Comparison of ENCODE assay signal across 1 cellular context in genomic region chr1:38561699-38562098, GRCh38.
TF ChIP-seq lines count a peak whose summit lies in the region.

No MANE protein-coding gene starts in this region.

TF ChIP-seq in K562, 482 proteins besides CTCF, POLR2A, EP300 and RAD21:
- TF ChIP-seq TBP (optimal IDR thresholded peaks at IDR 0.05; ENCODE audit: low read depth, low read length) = peak; percentile 33
- TF ChIP-seq DACH1 (IDR thresholded peaks at IDR 0.05; ENCODE audit: partially characterized antibody) = no peak
- no peak for TF ChIP-seq PCBP1 (IDR thresholded peaks at IDR 0.05; ENCODE audit: low read depth, low read length, poor library complexity, severe bottlenecking)
- TF ChIP-seq UBTF (IDR thresholded peaks at IDR 0.05; ENCODE audit: borderline replicate concordance in 1 of 2, low read depth in 2 of 2, low read length in 2 of 2) = 0 out of 4 replicates have a peak, but pooled peaks of 1 of the 2 experiments have one; percentile 68
- no peak for TF ChIP-seq ATF1 (CRISPR knock-in tag; IDR thresholded peaks at IDR 0.05)
- TF ChIP-seq ATF1 (tag; IDR thresholded peaks at IDR 0.05) = 0 out of 2 replicates have a peak, but pooled peaks have one; percentile 14
- TF ChIP-seq CBFA2T2 (conservative IDR thresholded peaks at IDR 0.05) = 0 out of 2 replicates have a peak, but pooled peaks have one; percentile 28
- TF ChIP-seq RREB1 (CRISPR knock-in tag; IDR thresholded peaks at IDR 0.05) = no peak
- peak; percentile 93 for TF ChIP-seq MEIS2 (IDR thresholded peaks at IDR 0.05; ENCODE audit: partially characterized antibody)
- peak; percentile 82 for TF ChIP-seq PKNOX1 (IDR thresholded peaks at IDR 0.05)
- peak; percentile 24; the same call in 1 of the 2 replicates for TF ChIP-seq TCF3 (CRISPR knock-in tag; IDR thresholded peaks at IDR 0.05)
- peak in 1 of 2 experiments; percentile 49; a peak in 1 of 4 replicates for TF ChIP-seq RCOR1 (IDR thresholded peaks at IDR 0.05; ENCODE audit: borderline replicate concordance in 1 of 2, low read depth in 2 of 2, low read length in 2 of 2)
- TF ChIP-seq CBFA2T3 (IDR thresholded peaks at IDR 0.05) = peak; percentile 54
- TF ChIP-seq ZNF212 (CRISPR knock-in tag; IDR thresholded peaks at IDR 0.05) = no peak
- no peak for TF ChIP-seq PBX2 (CRISPR knock-in tag; IDR thresholded peaks at IDR 0.05; ENCODE audit: low read depth)
- TF ChIP-seq PBX2 (tag; conservative IDR thresholded peaks at IDR 0.05; ENCODE audit: low read depth) = peak; percentile 91
